Comparison of ENCODE assay signal across 8 cellular contexts in genomic region chr12:46370792-46371717, GRCh38. TPM values are rescaled to one million over a fixed set of nuclear protein-coding genes. Genes with fewer than 3 reads are reported as not detected.
DNase-seq lines count a peak whose midpoint lies in the region; ATAC-seq lines count a peak whose summit lies in the region.

No MANE protein-coding gene starts in this region.

- H3K9me3 ChIP-seq in CD4-positive, CD25-positive, alpha-beta regulatory T cell (ENCODE audit: control insufficient read depth in 2 of 2, low read length in 2 of 2): no peaks in the 10 kb centered on the region
- H3K9me3 ChIP-seq in ectodermal cell (ENCODE audit: control insufficient read depth, low read length): no peaks in the 10 kb centered on the region

- H3K4me3 Mint-ChIP-seq in CD4-positive, CD25-positive, alpha-beta regulatory T cell: peak overlapping the region; percentile 94 to 100 (median 98)
- H3K4me3 Mint-ChIP-seq in activated CD8-positive, alpha-beta T cell treated with anti-CD3 and anti-CD28 coated beads, Interleukin-2, amount 10 ng/mL, durations not matched to agents 7 days and 5 days: peak overlapping the region; percentile 89

- peaks cover 29% of the 10 kb centered on the region for H3K36me3 Mint-ChIP-seq in CD4-positive, CD25-positive, alpha-beta regulatory T cell
- H3K36me3 Mint-ChIP-seq in activated CD8-positive, alpha-beta T cell treated with anti-CD3 and anti-CD28 coated beads, Interleukin-2, amount 10 ng/mL, durations not matched to agents 7 days and 5 days (ENCODE audit: low read depth): peaks cover 60% of the 10 kb centered on the region

- peak overlapping the region; percentile 99 for H3K4me3 ChIP-seq in CD4-positive, CD25-positive, alpha-beta regulatory T cell (ENCODE audit: low read depth, low read length)
- peak overlapping the region; percentile 87 for H3K4me3 ChIP-seq in ectodermal cell (ENCODE audit: insufficient read depth, low read depth, low read length)

- H3K27ac Mint-ChIP-seq in CD4-positive, CD25-positive, alpha-beta regulatory T cell: peak overlapping the region; percentile 90 to 99 (median 97)
- H3K27ac Mint-ChIP-seq in activated CD8-positive, alpha-beta T cell treated with anti-CD3 and anti-CD28 coated beads, Interleukin-2, amount 10 ng/mL, durations not matched to agents 7 days and 5 days: peak overlapping the region; percentile 96

- peaks cover 13% of the 10 kb centered on the region for H3K27me3 Mint-ChIP-seq in CD4-positive, CD25-positive, alpha-beta regulatory T cell
- peaks cover 2% of the 10 kb centered on the region for H3K27me3 Mint-ChIP-seq in activated CD8-positive, alpha-beta T cell treated with anti-CD3 and anti-CD28 coated beads, Interleukin-2, amount 10 ng/mL, durations not matched to agents 7 days and 5 days (ENCODE audit: low read depth)

- peaks cover 49% of the 10 kb centered on the region for H3K36me3 ChIP-seq in CD4-positive, CD25-positive, alpha-beta regulatory T cell (ENCODE audit: control insufficient read depth, insufficient read depth, low read length)
- peaks cover 27% of the 10 kb centered on the region for H3K36me3 ChIP-seq in ectodermal cell (ENCODE audit: control insufficient read depth, insufficient read depth, low read length)

- peaks cover 62% of the 10 kb centered on the region for H3K4me1 ChIP-seq in CD4-positive, CD25-positive, alpha-beta regulatory T cell (ENCODE audit: control insufficient read depth, insufficient read depth, low read length, poor library complexity, severe bottlenecking)
- H3K4me1 ChIP-seq in ectodermal cell (ENCODE audit: control insufficient read depth, insufficient read depth, low read length): peaks cover 19% of the 10 kb centered on the region

- WGBS in ectodermal cell, 2 experiments: 2% methylated on average over 54 of the region's 54 CpGs

- CTCF ChIA-PET in activated CD8-positive, alpha-beta T cell treated with anti-CD3 and anti-CD28 coated beads, Interleukin-2, amount 10 ng/mL, durations not matched to agents 7 days and 5 days (lab: Charles Lee): interaction anchor here (1.0 to 3.1 kb wide), 9 partner anchors 9 to 291 kb away, joined by 3 to 9 read pairs (median 5); partner anchors contain the start of gene SLC38A1

- peak overlapping the region; percentile 91 for H3K27ac ChIP-seq in CD4-positive, CD25-positive, alpha-beta regulatory T cell (ENCODE audit: insufficient read depth, low read length, poor library complexity, severe bottlenecking)
- H3K27ac ChIP-seq in ectodermal cell (ENCODE audit: insufficient read depth, low read depth, low read length, poor library complexity, severe bottlenecking): peak overlapping the region; percentile 99

- peaks cover 0 to 2% (median 0%) of the 10 kb centered on the region in 7 donors for H3K9me3 Mint-ChIP-seq in CD4-positive, CD25-positive, alpha-beta regulatory T cell
- H3K9me3 Mint-ChIP-seq in activated CD8-positive, alpha-beta T cell treated with anti-CD3 and anti-CD28 coated beads, Interleukin-2, amount 10 ng/mL, durations not matched to agents 7 days and 5 days (ENCODE audit: insufficient read depth): no peaks in the 10 kb centered on the region

- no peaks in the 10 kb centered on the region for H3K27me3 ChIP-seq in CD4-positive, CD25-positive, alpha-beta regulatory T cell (ENCODE audit: control insufficient read depth, insufficient read depth, low read length)
- H3K27me3 ChIP-seq in ectodermal cell (ENCODE audit: control insufficient read depth, insufficient read depth, low read length, poor library complexity, severe bottlenecking): peaks cover 9% of the 10 kb centered on the region

- DNase-seq in CD4-positive, CD25-positive, alpha-beta regulatory T cell: peak; percentile 85 to 93 (median 92)
- DNase-seq in NCI-H82 treated with DMSO at 0.1 percent for 48 hours (lab: John Stamatoyannopoulos, UW; ENCODE audit: unreplicated experiment): peak; percentile 45
- peak; percentile 93 for DNase-seq in activated CD8-positive, alpha-beta T cell treated with anti-CD3 and anti-CD28 coated beads, Interleukin-2, amount 10 ng/mL, durations not matched to agents 7 days and 5 days
- DNase-seq in medulla oblongata (ENCODE audit: extremely low spot score): peak; percentile 94
- peak; percentile 91 for DNase-seq in stimulated activated CD8-positive, alpha-beta memory T cell treated with anti-CD3 and anti-CD28 coated beads, Interleukin-12 subunit alpha, Interleukin-12 subunit beta, amount 100 ng/mL, for 1 hour (ENCODE audit: low read depth)

- POLR2A ChIA-PET in activated CD8-positive, alpha-beta T cell treated with anti-CD3 and anti-CD28 coated beads, Interleukin-2, amount 10 ng/mL, durations not matched to agents 7 days and 5 days (lab: Charles Lee): interaction anchor here (0.5 to 2.8 kb wide), 25 partner anchors 8 to 380 kb away, joined by 3 to 20 read pairs (median 5); partner anchors contain the start of gene SLC38A1

- H3K4me1 Mint-ChIP-seq in CD4-positive, CD25-positive, alpha-beta regulatory T cell: peaks cover 21 to 78% (median 61%) of the 10 kb centered on the region in 4 donors
- peaks cover 61% of the 10 kb centered on the region for H3K4me1 Mint-ChIP-seq in activated CD8-positive, alpha-beta T cell treated with anti-CD3 and anti-CD28 coated beads, Interleukin-2, amount 10 ng/mL, durations not matched to agents 7 days and 5 days (ENCODE audit: low read depth)

- ATAC-seq in CD4-positive, CD25-positive, alpha-beta regulatory T cell (ENCODE audit: low read depth in 2 of 2): peak; percentile 47 to 50
- ATAC-seq in GM19395 (IDR thresholded peaks at IDR 0.05; ENCODE audit: unreplicated experiment) (peak; percentile 56), HG03520 (IDR thresholded peaks at IDR 0.05; ENCODE audit: unreplicated experiment) (peak; percentile 43)
- ATAC-seq in activated CD8-positive, alpha-beta T cell treated with anti-CD3 and anti-CD28 coated beads, Interleukin-2, amount 10 ng/mL, durations not matched to agents 7 days and 5 days: peak; percentile 49

RNA-seq across cellular contexts. Expression of gene SLC38A2, which starts 1.5 kb away (rescaled TPM):
- total RNA-seq in CD4-positive, CD25-positive, alpha-beta regulatory T cell: 186 TPM
- polyA plus RNA-seq in CD4-positive, CD25-positive, alpha-beta regulatory T cell: 100 to 1,000 TPM in 1 of 4 donors, 10 to 100 TPM in 3; 53.0 to 110 (median 80.1) TPM
- 100 to 1,000 TPM; 194 to 200 TPM for total RNA-seq in activated CD8-positive, alpha-beta T cell treated with anti-CD3 and anti-CD28 coated beads, Interleukin-2, amount 10 ng/mL, durations not matched to agents 7 days and 5 days
- polyA plus RNA-seq in ectodermal cell (2013, experiment 1 of 4): 185 TPM
- 205 TPM for polyA plus RNA-seq in ectodermal cell (2013, experiment 2 of 4)
- polyA plus RNA-seq in ectodermal cell (2013, experiment 3 of 4): 158 TPM
- polyA plus RNA-seq in ectodermal cell (2013, experiment 4 of 4): 176 TPM

Comparison
In these comparisons a context has a peak if more than half of its experiments do, and no peak if none do; other contexts are left out.
1. Peak in every context shown above with its lines: DNase-seq, ATAC-seq, H3K4me3 ChIP-seq and H3K27ac ChIP-seq.